8 cellular contexts compared by ENCODE assay signal in the genomic region with DNA sequence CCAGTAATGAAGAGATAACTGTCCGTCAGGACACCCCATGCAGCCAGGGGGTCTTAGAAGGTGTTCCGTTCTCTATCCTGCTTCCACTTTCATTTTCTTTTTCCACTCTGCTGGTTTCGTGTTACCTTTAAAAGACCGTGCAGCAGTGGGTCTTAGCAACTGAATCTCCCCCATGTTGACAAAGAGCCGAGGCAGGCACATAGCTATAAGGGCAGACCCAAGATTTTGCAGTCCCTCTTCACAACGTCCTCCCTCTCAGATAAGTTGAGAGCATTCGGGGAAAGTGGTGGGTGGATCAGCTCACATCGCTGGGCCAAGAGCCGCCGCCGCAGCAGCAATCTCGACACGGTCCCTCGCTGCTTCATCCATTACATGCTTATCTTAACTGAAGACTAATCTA.
A peak's percentile ranks its signal among the peaks of the same experiment; 100 is the strongest.
DNase-seq lines count a peak whose midpoint lies in the region; ATAC-seq and FAIRE-seq lines count a peak whose summit lies in the region.

No MANE protein-coding gene starts in this region.

- H3K9ac ChIP-seq in iPS-20b (ENCODE audit: low read depth, low read length), result peak overlapping the region; percentile 30; the same call in 1 of the 2 replicates

- peak overlapping the region; percentile 21 for H3K27ac Mint-ChIP-seq in T-helper 1 cell treated with Interleukin-12 subunit alpha and Interleukin-12 subunit beta and Interleukin-4 antibody, amounts not matched to agents 30 μg/mL and 1 μg/mL, for 36 hours
- H3K27ac Mint-ChIP-seq in activated naive CD8-positive, alpha-beta T cell, result no peak overlapping the region

- no peaks in the 10 kb centered on the region for H3K27me3 Mint-ChIP-seq in T-helper 1 cell treated with Interleukin-12 subunit alpha and Interleukin-12 subunit beta and Interleukin-4 antibody, amounts not matched to agents 30 μg/mL and 1 μg/mL, for 36 hours (ENCODE audit: low read depth)
- H3K27me3 Mint-ChIP-seq in activated naive CD8-positive, alpha-beta T cell, result no peaks in the 10 kb centered on the region

- H3K4me1 Mint-ChIP-seq in T-helper 1 cell treated with Interleukin-12 subunit alpha and Interleukin-12 subunit beta and Interleukin-4 antibody, amounts not matched to agents 30 μg/mL and 1 μg/mL, for 36 hours (ENCODE audit: low read depth), result no peaks in the 10 kb centered on the region
- no peaks in the 10 kb centered on the region for H3K4me1 Mint-ChIP-seq in activated naive CD8-positive, alpha-beta T cell (ENCODE audit: low read depth)

- H3K36me3 ChIP-seq in iPS-20b (ENCODE audit: insufficient read depth, low read depth, low read length) (no peaks in the 10 kb centered on the region), small intestine (ENCODE audit: control insufficient read depth in 2 of 2, insufficient read depth in 2 of 2, low read length in 2 of 2) (no peaks in the 10 kb centered on the region)

- peak overlapping the region; percentile 36 for H3K27ac ChIP-seq in iPS-20b (ENCODE audit: low read length)
- peak overlapping the region; percentile 0 to 69 for H3K27ac ChIP-seq in small intestine (ENCODE audit: low read depth in 1 of 2, low read length in 1 of 2)

- peaks cover 46% of the 10 kb centered on the region for H3K27me3 ChIP-seq in iPS-20b (ENCODE audit: insufficient read depth, low read length)
- no peaks in the 10 kb centered on the region for H3K27me3 ChIP-seq in small intestine (ENCODE audit: control insufficient read depth in 2 of 2, insufficient read depth in 2 of 2, low read length in 2 of 2)

- H3K9me3 Mint-ChIP-seq in T-helper 1 cell treated with Interleukin-12 subunit alpha and Interleukin-12 subunit beta and Interleukin-4 antibody, amounts not matched to agents 30 μg/mL and 1 μg/mL, for 36 hours, result no peaks in the 10 kb centered on the region
- no peaks in the 10 kb centered on the region for H3K9me3 Mint-ChIP-seq in activated naive CD8-positive, alpha-beta T cell (ENCODE audit: low read depth)

- peaks cover 37% of the 10 kb centered on the region for H3K4me1 ChIP-seq in iPS-20b (ENCODE audit: insufficient read depth, low read length)
- peaks cover 0 to 3% of the 10 kb centered on the region in 2 donors for H3K4me1 ChIP-seq in small intestine (ENCODE audit: control insufficient read depth in 2 of 2, insufficient read depth in 1 of 2, low read depth in 1 of 2, low read length in 1 of 2)

- ATAC-seq in HG02840 (IDR thresholded peaks at IDR 0.05; ENCODE audit: low FRiP score, unreplicated experiment) (no peak), HG02623 (IDR thresholded peaks at IDR 0.05; ENCODE audit: unreplicated experiment) (no peak)

- H3K4me3 Mint-ChIP-seq in T-helper 1 cell treated with Interleukin-12 subunit alpha and Interleukin-12 subunit beta and Interleukin-4 antibody, amounts not matched to agents 30 μg/mL and 1 μg/mL, for 36 hours, result peak overlapping the region; percentile 61
- H3K4me3 Mint-ChIP-seq in activated naive CD8-positive, alpha-beta T cell, result peak overlapping the region; percentile 49

- peak overlapping the region; percentile 38 for H3K4me3 ChIP-seq in iPS-20b (ENCODE audit: low read length)
- H3K4me3 ChIP-seq in small intestine (ENCODE audit: low read depth in 1 of 2, low read length in 2 of 2), result peak overlapping the region; percentile 12 to 50

- 17 to 28% (median 27%) methylated on average over 14 of the region's 14 CpGs for WGBS in small intestine, 3 donors

- DNase-seq in T-helper 1 cell, result no peak
- DNase-seq in small intestine, result peak; percentile 72
- DNase-seq in effector CD4-positive, alpha-beta T cell, result no peak

- H3K9me3 ChIP-seq in iPS-20b (ENCODE audit: insufficient read depth, low read depth, low read length) (peaks cover 3% of the 10 kb centered on the region; the same call in 1 of the 2 replicates), small intestine (ENCODE audit: control insufficient read depth, low read depth) (no peaks in the 10 kb centered on the region)

- no peak for FAIRE-seq in small intestine (lab: Jason Lieb, UNC)

- H3K36me3 Mint-ChIP-seq in T-helper 1 cell treated with Interleukin-12 subunit alpha and Interleukin-12 subunit beta and Interleukin-4 antibody, amounts not matched to agents 30 μg/mL and 1 μg/mL, for 36 hours (ENCODE audit: low read depth), result no peaks in the 10 kb centered on the region
- peaks cover 3% of the 10 kb centered on the region for H3K36me3 Mint-ChIP-seq in activated naive CD8-positive, alpha-beta T cell
